ENCODE assay signal across 1 cellular context in genomic region chr15:58154769-58155168, GRCh38.
TF ChIP-seq lines count a peak whose summit lies in the region.

No MANE protein-coding gene starts in this region.

TF ChIP-seq in WTC11, 78 proteins besides CTCF, POLR2A, EP300 and RAD21 (continued from another document):
- no peak for TF ChIP-seq ZNF425 (CRISPR knock-in tag; conservative IDR thresholded peaks at IDR 0.05)
- TF ChIP-seq FOXJ3 (CRISPR knock-in tag; IDR thresholded peaks at IDR 0.05; ENCODE audit: borderline replicate concordance), result no peak
- TF ChIP-seq PRRX2 (CRISPR knock-in tag; IDR thresholded peaks at IDR 0.05), result no peak
- TF ChIP-seq FOXK1 (CRISPR knock-in tag; IDR thresholded peaks at IDR 0.05), result no peak
- no peak for TF ChIP-seq ZNF121 (CRISPR knock-in tag; IDR thresholded peaks at IDR 0.05)
- TF ChIP-seq SMAD4 (CRISPR knock-in tag; IDR thresholded peaks at IDR 0.05), result no peak
- no peak for TF ChIP-seq IRF2 (CRISPR knock-in tag; IDR thresholded peaks at IDR 0.05; ENCODE audit: borderline replicate concordance, low read depth)
- TF ChIP-seq ARID4B (CRISPR knock-in tag; IDR thresholded peaks at IDR 0.05; ENCODE audit: borderline replicate concordance), result no peak
- TF ChIP-seq ZNF512 (CRISPR knock-in tag; IDR thresholded peaks at IDR 0.05; ENCODE audit: borderline replicate concordance), result no peak
- TF ChIP-seq TEAD1 (CRISPR knock-in tag; IDR thresholded peaks at IDR 0.05), result no peak
- no peak for TF ChIP-seq ZNF232 (CRISPR knock-in tag; IDR thresholded peaks at IDR 0.05)
- TF ChIP-seq JUN (CRISPR knock-in tag; IDR thresholded peaks at IDR 0.05), result no peak
